In genomic region chr10:52232561-52233350, GRCh38 we compare ENCODE assay signal across 9 cellular contexts.
DNase-seq lines count a peak whose midpoint lies in the region; ATAC-seq, FAIRE-seq and TF ChIP-seq lines count a peak whose summit lies in the region.
"Had no signal": no experiment of that assay in that cellular context is flagged by ENCODE, and none has a peak within 500 bp of the region (broad histone marks: within the 10 kb centered on the region; RNA-seq: fewer than 3 reads in every experiment).

No MANE protein-coding gene starts in this region.

- TF ChIP-seq CTCF in GM13976 (IDR thresholded peaks at IDR 0.05; ENCODE audit: borderline replicate concordance, control extremely low read depth, extremely low read depth, insufficient read depth, missing control alignments) (no peak), endothelial cell of umbilical vein (IDR thresholded peaks at IDR 0.05; ENCODE audit: extremely low read depth in 1 of 2, insufficient read depth in 1 of 2, low read depth in 1 of 2, low read length in 2 of 2) (no peak), psoas muscle (IDR thresholded peaks at IDR 0.05) (no peak)

- ATAC-seq in psoas muscle (peak in 2 of 4 donors; percentile 53 to 60), HG03025 (IDR thresholded peaks at IDR 0.05; ENCODE audit: low FRiP score, unreplicated experiment) (no peak)

- H3K9me2 ChIP-seq in GM23248 (ENCODE audit: insufficient read depth): no peaks in the 10 kb centered on the region

- no peaks in the 10 kb centered on the region for H3K27me3 ChIP-seq in GM23248 (replicated peaks; ENCODE audit: insufficient read depth)
- H3K27me3 ChIP-seq in endothelial cell of umbilical vein (ENCODE audit: control insufficient read depth in 2 of 2, insufficient read depth in 2 of 2, low read length in 2 of 2): no peaks in the 10 kb centered on the region
- no peaks in the 10 kb centered on the region for H3K27me3 ChIP-seq in psoas muscle (ENCODE audit: insufficient read depth in 3 of 3, low read length in 2 of 3)
- H3K27me3 ChIP-seq in HAP-1 (ENCODE audit: low read depth): no peaks in the 10 kb centered on the region

- no peaks in the 10 kb centered on the region for H3K9me3 ChIP-seq in GM23248 (ENCODE audit: low read depth)
- no peaks in the 10 kb centered on the region for H3K9me3 ChIP-seq in endothelial cell of umbilical vein (replicated peaks; ENCODE audit: control insufficient read depth, insufficient read depth, low read length)
- H3K9me3 ChIP-seq in psoas muscle: no peaks in the 10 kb centered on the region
- H3K9me3 ChIP-seq in HAP-1: no peaks in the 10 kb centered on the region
- H3K9me3 ChIP-seq: neutrophil had no signal

- no peaks in the 10 kb centered on the region for H3F3A ChIP-seq in GM23248 (ENCODE audit: insufficient read depth)

- H3K36me3 ChIP-seq in GM23248 (ENCODE audit: low read depth) (no peaks in the 10 kb centered on the region), endothelial cell of umbilical vein (ENCODE audit: control insufficient read depth in 2 of 2, extremely low read depth in 1 of 2, insufficient read depth in 2 of 2, low read length in 2 of 2) (no peaks in the 10 kb centered on the region), psoas muscle (ENCODE audit: insufficient read depth in 1 of 2, low read depth in 1 of 2) (no peaks in the 10 kb centered on the region), HAP-1 (replicated peaks) (no peaks in the 10 kb centered on the region)
- H3K36me3 ChIP-seq: neutrophil had no signal

- H4K20me1 ChIP-seq in GM23248 (ENCODE audit: insufficient read depth): no peaks in the 10 kb centered on the region
- no peaks in the 10 kb centered on the region for H4K20me1 ChIP-seq in endothelial cell of umbilical vein (replicated peaks; ENCODE audit: control insufficient read depth, extremely low read depth, insufficient read depth, low read length)

- dilution Hi-C loops in endothelial cell of umbilical vein (cut with MboI; ENCODE audit: extremely low pct_ligation_motif_present, low sequenced_read_pairs): no loop called here

- H3K27ac ChIP-seq in GM23248 (no peak overlapping the region), endothelial cell of umbilical vein (ENCODE audit: insufficient read depth, low read depth, low read length) (no peak overlapping the region), psoas muscle (peak overlapping the region; percentile 42)
- H3K27ac ChIP-seq: neutrophil had no signal

- 83 to 86% methylated on average over 4 of the region's 4 CpGs for WGBS in GM23248 (ENCODE audit: low coverage in 1 of 2, low lambda C conversion rate in 2 of 2, missing lambda C conversion rate in 2 of 2), 2 experiments
- 50 to 57% (median 52%) methylated on average over 4 of the region's 4 CpGs for WGBS in psoas muscle, 3 donors

- H3K4me2 ChIP-seq in GM23248 (ENCODE audit: unreplicated experiment) (no peak overlapping the region), endothelial cell of umbilical vein (ENCODE audit: insufficient read depth, low read length) (peak overlapping the region; percentile 85)

- H3K4me1 ChIP-seq in GM23248 (ENCODE audit: insufficient read depth) (peaks cover 4% of the 10 kb centered on the region; the same call in 1 of the 2 replicates), endothelial cell of umbilical vein (ENCODE audit: control insufficient read depth, extremely low read depth, insufficient read depth, low read length) (peaks cover 16% of the 10 kb centered on the region), psoas muscle (no peaks in the 10 kb centered on the region), HAP-1 (no peaks in the 10 kb centered on the region)

- H3K4me3 ChIP-seq in GM23248 (no peak overlapping the region), endothelial cell of umbilical vein (replicated peaks in 1 of 3; ENCODE audit: insufficient read depth in 1 of 3, low read depth in 1 of 3, low read length in 3 of 3) (peak overlapping the region in 2 of 3 experiments; percentile 26 to 52), psoas muscle (peak overlapping the region; percentile 51), HAP-1 (no peak overlapping the region)

- no peak for FAIRE-seq in endothelial cell of umbilical vein (lab: Jason Lieb, UNC)

- no peak for TF ChIP-seq POLR2A in endothelial cell of umbilical vein (IDR thresholded peaks at IDR 0.05; ENCODE audit: low read depth, low read length)

- in situ Hi-C loops in GM13976 (cut with MboI; ENCODE audit: low sequenced_read_pairs, unreplicated experiment) (no loop called here), GM23248 (cut with MboI) (no loop called here), HAP-1 (cut with MboI; ENCODE audit: low sequenced_read_pairs) (no loop called here)

- DNase-seq in GM13976 (ENCODE audit: low spot score) (peak; percentile 32), GM23248 (peak; percentile 6), LoVo (ENCODE audit: low spot score) (peak; percentile 21), endothelial cell of umbilical vein (ENCODE audit: low read depth, low spot score) (peak; percentile 58), psoas muscle (no peak), HAP-1 (ENCODE audit: low spot score in 2 of 2) (no peak)
- DNase-seq in activated CD8-positive, alpha-beta memory T cell treated with anti-CD3 and anti-CD28 coated beads, Interleukin-2, amount 50 U/mL, for 4 hours: no peak

- H3K79me2 ChIP-seq in GM23248 (ENCODE audit: insufficient read depth) (no peaks in the 10 kb centered on the region), endothelial cell of umbilical vein (ENCODE audit: control insufficient read depth, insufficient read depth, low read length) (no peaks in the 10 kb centered on the region)

- H3K9me1 ChIP-seq in endothelial cell of umbilical vein (replicated peaks; ENCODE audit: control insufficient read depth, extremely low read depth, insufficient read depth, low read length): no peaks in the 10 kb centered on the region

- intact Hi-C loops in endothelial cell of umbilical vein (cut with micrococcal nuclease) (no loop called here), psoas muscle (cut with DNase I) (no loop called here)

- CTCF ChIA-PET in endothelial cell of umbilical vein (lab: Charles Lee): no interaction called here

- H2AFZ ChIP-seq in GM23248 (no peak overlapping the region), endothelial cell of umbilical vein (ENCODE audit: low read depth, low read length) (peak overlapping the region; percentile 59)

- BruUV-seq in endothelial cell of umbilical vein (replicated peaks; lab: Mats Ljungman, UMichigan): no TSS peak

- POLR2A ChIA-PET in endothelial cell of umbilical vein (lab: Charles Lee): no interaction called here

- H3K9ac ChIP-seq in GM23248: no peak overlapping the region
- H3K9ac ChIP-seq in endothelial cell of umbilical vein (replicated peaks; ENCODE audit: extremely low read depth, insufficient read depth, low read length): peak overlapping the region; percentile 23

TF ChIP-seq in endothelial cell of umbilical vein, 7 proteins besides CTCF, POLR2A, EP300 and RAD21:
- no peak for TF ChIP-seq POLR2AphosphoS5 (IDR thresholded peaks at IDR 0.05; ENCODE audit: insufficient read depth, low read depth, low read length)
- no peak for TF ChIP-seq JUN (IDR thresholded peaks at IDR 0.05; ENCODE audit: borderline replicate concordance, insufficient read depth, insufficient read length, low read depth)
- no peak for TF ChIP-seq GATA2 (IDR thresholded peaks at IDR 0.05; ENCODE audit: insufficient read depth, insufficient read length, low read depth, low read length)
- TF ChIP-seq MYC (IDR thresholded peaks at IDR 0.05; ENCODE audit: low read depth, low read length): no peak
- no peak for TF ChIP-seq MAX (IDR thresholded peaks at IDR 0.05; ENCODE audit: insufficient read depth, insufficient read length)
- TF ChIP-seq EZH2 (IDR thresholded peaks at IDR 0.05; ENCODE audit: borderline replicate concordance, low read depth, low read length, severe bottlenecking): no peak
- no peak for TF ChIP-seq FOS (IDR thresholded peaks at IDR 0.05; ENCODE audit: borderline replicate concordance, insufficient read depth, low read length)
TF ChIP-seq in endothelial cell of umbilical vein: peak in this region for 0.

Comparison
In these comparisons a context has a peak if more than half of its experiments do, and no peak if none do; other contexts are left out.
1. DNase-seq: peak in GM13976 (single experiment), GM23248 (single experiment), LoVo (single experiment) and endothelial cell of umbilical vein (single experiment); none in psoas muscle (0 of 2), HAP-1 (0 of 2) and activated CD8-positive, alpha-beta memory T cell treated with anti-CD3 and anti-CD28 coated beads, Interleukin-2, amount 50 U/mL, for 4 hours (single experiment).
2. H3K4me3 ChIP-seq: peak in endothelial cell of umbilical vein (2 of 3) and psoas muscle (single experiment); none in GM23248 (single experiment) and HAP-1 (single experiment).